ENCODE assay signal across 15 cellular contexts in the genomic region with DNA sequence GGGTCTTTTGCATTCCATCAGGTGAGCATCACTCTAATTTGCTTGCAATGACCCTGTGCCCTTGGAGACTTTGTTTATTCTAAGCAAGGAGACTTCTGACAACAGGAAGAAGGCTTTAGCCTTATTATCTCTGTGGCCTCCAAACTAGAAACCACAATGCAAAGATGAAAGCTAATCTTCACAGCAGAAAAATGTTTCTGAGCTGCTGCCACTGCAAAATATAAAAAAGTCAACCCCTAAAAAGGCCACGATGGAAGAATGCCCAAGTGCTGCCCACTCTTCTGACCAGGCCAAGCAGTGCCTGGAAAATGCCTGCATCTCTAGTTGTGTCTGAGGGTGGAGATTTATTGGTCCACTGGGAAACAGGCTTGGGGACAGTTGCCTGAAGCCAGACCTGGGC.
"Had no signal": no experiment of that assay in that cellular context is flagged by ENCODE, and none has a peak within 500 bp of the region (broad histone marks: within the 10 kb centered on the region; RNA-seq: fewer than 3 reads in every experiment).

No MANE protein-coding gene starts in this region.

- H3K36me3 ChIP-seq: prostate gland had no signal

- H3K4me3 Mint-ChIP-seq: endodermal cell; natural killer cell; stimulated activated naive CD8-positive, alpha-beta T cell treated with anti-CD3 and anti-CD28 coated beads, Interleukin-15, Interleukin-2, amounts not matched to agents 100 ng/mL and 50 ng/mL, for 24 hours had no signal

- H3K4me1 ChIP-seq: prostate gland had no signal

- H3K27ac Mint-ChIP-seq: endodermal cell; natural killer cell; stimulated activated naive CD8-positive, alpha-beta T cell treated with anti-CD3 and anti-CD28 coated beads, Interleukin-15, Interleukin-2, amounts not matched to agents 100 ng/mL and 50 ng/mL, for 24 hours had no signal

- H3K27ac ChIP-seq: prostate gland had no signal

- DNase-seq: activated CD4-positive, alpha-beta T cell treated with anti-CD3 and anti-CD28 coated beads, Interleukin-2, amount 50 U/mL, for 4 hours; activated naive CD4-positive, alpha-beta T cell treated with anti-CD3 and anti-CD28 coated beads, Interleukin-2, amount 50 U/mL, for 16 hours; activated T-cell treated with anti-CD3 and anti-CD28 coated beads, Interleukin-2, amount 50 U/mL, for 1 hour; amniotic stem cell; dermis blood vessel endothelial cell; endodermal cell; erythroblast; natural killer cell; nucleus accumbens; stimulated activated CD4-positive, alpha-beta T cell treated with anti-CD3 and anti-CD28 coated beads, Interleukin-4, amount 100 ng/mL, for 1 hour; stimulated activated CD8-positive, alpha-beta memory T cell treated with anti-CD3 and anti-CD28 coated beads, Interleukin-4, amount 100 ng/mL, for 48 hours had no signal

- ATAC-seq: natural killer cell, sciatic nerve had no signal

- H3K4me1 Mint-ChIP-seq: natural killer cell had no signal

- H3K9me3 Mint-ChIP-seq: natural killer cell; stimulated activated naive CD8-positive, alpha-beta T cell treated with anti-CD3 and anti-CD28 coated beads, Interleukin-15, Interleukin-2, amounts not matched to agents 100 ng/mL and 50 ng/mL, for 24 hours had no signal

- H3K9me3 ChIP-seq: prostate gland had no signal

- H3K4me3 ChIP-seq: lung, prostate gland had no signal

- H3K36me3 Mint-ChIP-seq: natural killer cell had no signal
